In genomic region chr6:84161190-84161589, GRCh38 we compare ENCODE assay signal across 15 cellular contexts.
DNase-seq lines count a peak whose midpoint lies in the region; ATAC-seq and TF ChIP-seq lines count a peak whose summit lies in the region.
"Had no signal": no experiment of that assay in that cellular context is flagged by ENCODE, and none has a peak within 500 bp of the region (broad histone marks: within the 10 kb centered on the region; RNA-seq: fewer than 3 reads in every experiment).

No MANE protein-coding gene starts in this region.

- WGBS in H9 (ENCODE audit: extremely low coverage, insufficient read length, low lambda C conversion rate), result no CpG with 5 or more reads among the region's 2 CpGs

- no peak overlapping the region for H3T11ph ChIP-seq in H9 (ENCODE audit: low read length)

- no peak overlapping the region for H3K4me3 ChIP-seq in ascending aorta
- H3K4me3 ChIP-seq: GM12878 had no signal

- no peak overlapping the region for H3K9ac ChIP-seq in H9 (ENCODE audit: extremely low read depth, insufficient read length, low read length)

- H3K27ac Mint-ChIP-seq in H9, result peak overlapping the region in 1 of 3 experiments; percentile 45; a peak in 1 of 7 replicates
- H3K27ac Mint-ChIP-seq: CD4-positive, alpha-beta T cell had no signal

- H2AK5ac ChIP-seq in H9 (ENCODE audit: insufficient read length, low read length), result no peak overlapping the region

- H3K9me3 ChIP-seq in ascending aorta (no peaks in the 10 kb centered on the region), H9 (ENCODE audit: control insufficient read depth, low read depth, low read length) (no peaks in the 10 kb centered on the region)

- H3K23ac ChIP-seq in H9 (ENCODE audit: insufficient read length, low read depth, low read length), result no peak overlapping the region

- no peak overlapping the region for H3K14ac ChIP-seq in H9 (ENCODE audit: insufficient read depth, low read length)

- H4K20me1 ChIP-seq in H9 (ENCODE audit: control insufficient read depth, insufficient read depth, insufficient read length), result no peaks in the 10 kb centered on the region

- no peak overlapping the region for H4K8ac ChIP-seq in H9 (replicated peaks; ENCODE audit: insufficient read length, low read depth, low read length)

- H3K18ac ChIP-seq in H9 (ENCODE audit: insufficient read length, low read depth, low read length), result no peak overlapping the region

- H3K79me1 ChIP-seq in H9 (ENCODE audit: insufficient read depth, low read depth, low read length, poor library complexity, severe bottlenecking), result no peaks in the 10 kb centered on the region

- H4K5ac ChIP-seq in H9 (ENCODE audit: insufficient read length, low read depth, low read length), result no peak overlapping the region

- no peak overlapping the region for H3K4ac ChIP-seq in H9 (ENCODE audit: low read depth, low read length)

- H2BK15ac ChIP-seq in H9 (ENCODE audit: low read depth, low read length), result no peak overlapping the region

- H3K23me2 ChIP-seq in H9 (ENCODE audit: insufficient read length, low read depth, low read length, poor library complexity, severe bottlenecking), result no peaks in the 10 kb centered on the region

- H3K9me3 Mint-ChIP-seq in H9, result no peaks in the 10 kb centered on the region
- H3K9me3 Mint-ChIP-seq: CD4-positive, alpha-beta T cell had no signal

- no peak for ATAC-seq in GM21786 (IDR thresholded peaks at IDR 0.05; ENCODE audit: unreplicated experiment)
- ATAC-seq: GM12878 had no signal

- no peak overlapping the region for H2AFZ ChIP-seq in H9 (ENCODE audit: low read length)

- no peak overlapping the region for H2BK120ac ChIP-seq in H9 (ENCODE audit: low read depth, low read length, poor library complexity, severe bottlenecking)

- no peak overlapping the region for H4K91ac ChIP-seq in H9 (ENCODE audit: insufficient read length, low read depth, low read length)

- no peak overlapping the region for H2BK20ac ChIP-seq in H9 (ENCODE audit: low read depth, low read length, poor library complexity, severe bottlenecking)

- DNase-seq in ascending aorta (ENCODE audit: low spot score in 2 of 2), result no peak
- peak; percentile 24 for DNase-seq in globus pallidus (ENCODE audit: low spot score)
- DNase-seq in pons (ENCODE audit: low spot score), result peak; percentile 16
- no peak for DNase-seq in H9
- no peak for DNase-seq in NCI-H1436 (lab: John Stamatoyannopoulos, UW)
- DNase-seq in COLO829 (ENCODE audit: low spot score), result no peak
- DNase-seq: ACHN; Calu3; CD4-positive, alpha-beta T cell; DND-41; EL; HCEC 1CT had no signal

- no peak overlapping the region for H2BK12ac ChIP-seq in H9 (ENCODE audit: insufficient read length, low read depth, low read length)

- peaks cover 0 to 6% of the 10 kb centered on the region in 2 donors for H3K36me3 ChIP-seq in ascending aorta

- H2BK5ac ChIP-seq in H9 (ENCODE audit: insufficient read length, low read length), result no peak overlapping the region

- H3K4me2 ChIP-seq in H9 (ENCODE audit: insufficient read depth, insufficient read length, low read length), result no peak overlapping the region

- H3K4me1 Mint-ChIP-seq in H9, result no peaks in the 10 kb centered on the region

- intact Hi-C loops in ascending aorta (cut with DNase I), result no loop called here

- no peaks in the 10 kb centered on the region for H3K27me3 Mint-ChIP-seq in H9 (ENCODE audit: low read depth)
- H3K27me3 Mint-ChIP-seq: CD4-positive, alpha-beta T cell had no signal

- H3K79me2 ChIP-seq in H9 (ENCODE audit: insufficient read depth, low read length), result no peaks in the 10 kb centered on the region

- H3K27me3 ChIP-seq in ascending aorta, result no peaks in the 10 kb centered on the region
- no peaks in the 10 kb centered on the region for H3K27me3 ChIP-seq in H9 (ENCODE audit: insufficient read depth, low read length)

- no peak overlapping the region for H3K4me3 Mint-ChIP-seq in H9
- H3K4me3 Mint-ChIP-seq: CD4-positive, alpha-beta T cell had no signal

- peak overlapping the region; percentile 31 to 45 for H3K27ac ChIP-seq in ascending aorta
- H3K27ac ChIP-seq in H9 (ENCODE audit: insufficient read length, low read depth, low read length), result no peak overlapping the region
- H3K27ac ChIP-seq: C4-2B had no signal

- TF ChIP-seq CTCF in ascending aorta (IDR thresholded peaks at IDR 0.05) (no peak), H9 (conservative IDR thresholded peaks at IDR 0.05) (no peak)

- peaks cover 0 to 7% (median 1%) of the 10 kb centered on the region in 3 experiments; a peak in 4 of 7 replicates for H3K36me3 Mint-ChIP-seq in H9 (ENCODE audit: insufficient read depth in 1 of 3, low read depth in 3 of 3)

- no peak overlapping the region for H3K56ac ChIP-seq in H9 (ENCODE audit: insufficient read length, low read depth, low read length)

- H3K4me1 ChIP-seq in ascending aorta (no peaks in the 10 kb centered on the region), H9 (ENCODE audit: insufficient read depth, low read length) (no peaks in the 10 kb centered on the region)

Comparison
In these comparisons a context has a peak if more than half of its experiments do, and no peak if none do; other contexts are left out.
1. DNase-seq: peak in globus pallidus (single experiment) and pons (single experiment); none in ascending aorta (0 of 2), H9 (single experiment), NCI-H1436 (single experiment) and COLO829 (single experiment).